5 cellular contexts compared by ENCODE assay signal in the genomic region with DNA sequence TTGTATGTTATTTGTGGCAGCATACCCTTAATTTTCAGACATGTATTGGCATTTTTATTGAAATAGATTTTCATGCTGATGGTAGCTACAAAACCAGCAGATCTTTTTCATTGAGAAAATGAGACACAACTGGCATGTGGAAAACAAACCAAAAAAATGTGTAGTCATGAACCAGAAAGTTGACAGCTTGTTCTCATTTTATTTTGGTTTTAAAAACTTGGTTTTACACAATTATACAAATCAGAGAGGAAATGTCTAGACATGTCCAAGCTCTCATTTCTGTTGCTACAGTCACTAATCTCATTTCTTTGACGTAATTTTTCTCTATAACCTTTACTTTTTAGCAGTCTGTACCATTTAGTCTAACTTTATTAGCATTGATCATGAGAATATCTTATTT.
"Had no signal": no experiment of that assay in that cellular context is flagged by ENCODE, and none has a peak within 500 bp of the region (broad histone marks: within the 10 kb centered on the region; RNA-seq: fewer than 3 reads in every experiment).

No MANE protein-coding gene starts in this region.

- H2AFZ ChIP-seq: GM23338 had no signal

- H3K9ac ChIP-seq: KMS-11 had no signal

- ATAC-seq: GM23338 had no signal

- H3K27ac ChIP-seq: KMS-11 had no signal

- H3K4me3 ChIP-seq: GM23338 had no signal

- DNase-seq: H9, HCEC 1CT, KBM-7 had no signal

- H3K4me2 ChIP-seq: GM23338, KMS-11 had no signal
